Comparison of ENCODE assay signal across 7 cellular contexts in the genomic region with DNA sequence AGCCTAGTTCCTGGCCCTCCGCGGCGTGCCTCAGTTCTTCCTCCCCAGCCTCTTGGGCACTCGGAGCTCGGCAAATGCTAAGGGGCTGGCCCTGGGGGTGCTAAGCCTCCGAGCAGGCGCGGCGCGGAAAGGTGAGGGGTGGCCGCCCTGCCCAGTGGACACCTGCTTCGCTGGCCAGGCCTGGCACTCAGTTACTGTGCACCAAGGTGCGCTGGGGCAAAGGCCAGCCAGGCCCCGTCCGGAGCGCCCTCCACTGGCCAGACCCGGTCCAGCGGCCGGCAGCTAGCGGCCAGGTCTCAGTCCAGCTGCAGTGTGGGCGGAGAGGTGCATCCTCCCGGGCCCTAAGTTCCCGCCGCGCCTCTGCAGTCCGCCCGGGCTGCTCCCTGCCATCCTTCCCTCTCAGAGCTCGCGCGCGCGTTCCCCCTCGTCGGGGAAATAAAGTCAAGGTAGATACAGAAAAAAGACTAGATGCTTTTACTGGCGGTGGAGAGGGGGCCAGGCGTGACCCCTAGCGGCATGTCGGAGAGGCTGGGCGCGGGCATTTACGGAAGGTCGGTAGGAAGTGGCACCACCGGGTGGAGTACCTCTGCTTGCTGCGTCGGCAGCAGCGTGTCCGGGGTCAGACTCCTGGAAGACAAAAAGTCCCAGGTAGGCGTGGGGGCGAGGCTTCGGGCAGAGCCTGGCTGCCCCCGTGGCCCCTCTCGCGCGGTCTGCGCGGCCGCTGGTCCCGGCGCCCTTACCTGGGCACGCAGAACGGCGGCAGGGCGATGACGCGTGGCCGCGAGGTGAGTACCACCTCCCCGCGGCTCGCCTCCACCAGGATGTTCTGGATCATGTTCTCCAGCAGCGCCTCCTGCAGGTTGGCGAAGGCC. TPM values are rescaled to one million over a fixed set of nuclear protein-coding genes. Genes with fewer than 3 reads are reported as not detected.
DNase-seq lines count a peak whose midpoint lies in the region; ATAC-seq, FAIRE-seq and TF ChIP-seq lines count a peak whose summit lies in the region.

No MANE protein-coding gene starts in this region.

- WGBS in spleen, 5 donors: 3 to 5% (median 3%) methylated on average over 30 to 72 of the region's 72 CpGs

- no peaks in the 10 kb centered on the region for H3K36me3 ChIP-seq in spleen

- no peaks in the 10 kb centered on the region for H3K9me3 ChIP-seq in spleen

- no peak for TF ChIP-seq POLR2A in GM12891 (IDR thresholded peaks at IDR 0.05; ENCODE audit: low read depth, low read length)
- TF ChIP-seq POLR2A in spleen (IDR thresholded peaks at IDR 0.05): no peak

- intact Hi-C loops in left cardiac atrium (cut with DNase I): no loop called here
- intact Hi-C loops in spleen (cut with DNase I; ENCODE audit: low total_unique reads): no loop called here

- TF ChIP-seq CTCF in spleen (IDR thresholded peaks at IDR 0.05 in 8 of 11, conservative IDR thresholded peaks at IDR 0.05 in 3 of 11): peak in 3 of 11 experiments; percentile 29 to 47 (median 38)

- FAIRE-seq in GM12891 (lab: Jason Lieb, UNC): peak; percentile 38

- ATAC-seq in left cardiac atrium (peak in 1 of 2 donors; percentile 16), HG03045 (IDR thresholded peaks at IDR 0.05; ENCODE audit: unreplicated experiment) (no peak), GM18498 (IDR thresholded peaks at IDR 0.05; ENCODE audit: unreplicated experiment) (no peak)

- H3K4me1 ChIP-seq in spleen: peaks cover 20 to 30% (median 26%) of the 10 kb centered on the region in 6 donors

- peaks cover 15 to 100% (median 70%) of the 10 kb centered on the region in 7 donors for H3K27me3 ChIP-seq in spleen (replicated peaks in 1 of 7)

- H3K27ac ChIP-seq in spleen: no peak overlapping the region

- H3K4me3 ChIP-seq in spleen: peak overlapping the region in 7 of 8 donors; percentile 5 to 59 (median 20)

- DNase-seq in GM12891 (ENCODE audit: insufficient read length, low spot score): no peak
- DNase-seq in NCI-H2196 treated with DMSO at 0.1 percent for 48 hours (lab: John Stamatoyannopoulos, UW; ENCODE audit: unreplicated experiment): peak; percentile 75
- DNase-seq in activated effector memory CD4-positive, alpha-beta T cell treated with anti-CD3 and anti-CD28 coated beads, Interleukin-2, amount 50 U/mL, for 16 hours: peak; percentile 81
- DNase-seq in left cardiac atrium: peak; percentile 49
- no peak for DNase-seq in spleen

TF ChIP-seq in GM12891, 5 proteins besides CTCF, POLR2A, EP300 and RAD21:
- no peak for TF ChIP-seq POU2F2 (IDR thresholded peaks at IDR 0.05; ENCODE audit: low read depth, low read length)
- no peak for TF ChIP-seq TAF1 (IDR thresholded peaks at IDR 0.05; ENCODE audit: low read depth, low read length)
- no peak for TF ChIP-seq POLR2AphosphoS5 (IDR thresholded peaks at IDR 0.05; ENCODE audit: low read depth, low read length)
- TF ChIP-seq PAX5 (IDR thresholded peaks at IDR 0.05; ENCODE audit: insufficient read depth, low read length, severe bottlenecking): no peak
- no peak for TF ChIP-seq SPI1 (IDR thresholded peaks at IDR 0.05; ENCODE audit: low read depth, low read length)
TF ChIP-seq in GM12891: peak in this region for 0.

RNA-seq across cellular contexts. Expression of a gene that starts 9.4 kb away (rescaled TPM):
- not detected for polyA plus RNA-seq in GM12891 (2012; ENCODE audit: low read depth, missing spikeins)
- total RNA-seq in left cardiac atrium: not detected
- not detected for total RNA-seq in spleen
- not detected for polyA plus RNA-seq in spleen

RNA-seq across cellular contexts. Expression of a gene that starts 17.6 kb away (rescaled TPM):
- polyA plus RNA-seq in GM12891 (2012; ENCODE audit: low read depth, missing spikeins): not detected
- not detected for total RNA-seq in left cardiac atrium
- total RNA-seq in spleen: not detected
- not detected for polyA plus RNA-seq in spleen

RNA-seq across cellular contexts. Expression of a gene that starts 38.7 kb away (rescaled TPM):
- not detected for polyA plus RNA-seq in GM12891 (2012; ENCODE audit: low read depth, missing spikeins)
- not detected for total RNA-seq in left cardiac atrium
- total RNA-seq in spleen: under 1 TPM in 1 of 7 donors, not detected in 6; 0.28 TPM
- polyA plus RNA-seq in spleen: not detected

RNA-seq across cellular contexts. Expression of a gene that starts 43.2 kb away (rescaled TPM):
- 0.03 TPM for polyA plus RNA-seq in GM12891 (2012; ENCODE audit: low read depth, missing spikeins)
- not detected for total RNA-seq in left cardiac atrium
- total RNA-seq in spleen: not detected
- not detected for polyA plus RNA-seq in spleen

RNA-seq across cellular contexts. Expression of a gene that starts 58.1 kb away (rescaled TPM):
- polyA plus RNA-seq in GM12891 (2012; ENCODE audit: low read depth, missing spikeins): not detected
- total RNA-seq in left cardiac atrium (not detected), spleen (not detected)
- polyA plus RNA-seq in spleen: under 1 TPM in 2 of 3 donors, not detected in 1; 0.06 to 0.13 TPM

Comparison
In these comparisons a context has a peak if more than half of its experiments do, and no peak if none do; other contexts are left out.
1. DNase-seq: peak in NCI-H2196 treated with DMSO at 0.1 percent for 48 hours (single experiment), activated effector memory CD4-positive, alpha-beta T cell treated with anti-CD3 and anti-CD28 coated beads, Interleukin-2, amount 50 U/mL, for 16 hours (single experiment) and left cardiac atrium (single experiment); none in GM12891 (single experiment) and spleen (single experiment).